20 cellular contexts compared by ENCODE assay signal in the genomic region with DNA sequence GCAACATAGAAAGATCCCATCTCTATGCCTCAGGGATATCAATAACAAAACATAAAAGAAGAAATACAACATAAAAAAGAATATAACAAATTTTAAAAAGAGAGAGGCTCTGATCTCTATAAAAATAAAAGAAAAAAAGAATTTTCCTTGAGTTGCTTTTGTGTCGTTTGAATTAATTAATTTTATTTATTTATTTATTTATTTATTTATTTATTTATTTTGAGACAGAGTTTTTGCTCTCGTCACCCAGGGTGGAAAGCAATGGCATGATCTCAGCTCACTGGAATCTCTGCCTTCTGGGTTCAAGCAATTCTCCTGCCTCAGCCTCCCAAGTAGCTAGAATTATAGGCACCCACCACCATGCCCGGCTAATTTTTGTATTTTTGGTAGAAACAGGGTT. TPM values are rescaled to one million over a fixed set of nuclear protein-coding genes. Genes with fewer than 3 reads are reported as not detected.
A peak's percentile ranks its signal among the peaks of the same experiment; 100 is the strongest.
DNase-seq lines count a peak whose midpoint lies in the region; ATAC-seq, FAIRE-seq and TF ChIP-seq lines count a peak whose summit lies in the region.
"Had no signal": no experiment of that assay in that cellular context is flagged by ENCODE, and none has a peak within 500 bp of the region (broad histone marks: within the 10 kb centered on the region; RNA-seq: fewer than 3 reads in every experiment).

No MANE protein-coding gene starts in this region.

- TF ChIP-seq POLR2A in endothelial cell of umbilical vein (IDR thresholded peaks at IDR 0.05; ENCODE audit: low read depth, low read length): no peak
- TF ChIP-seq POLR2A in erythroblast (IDR thresholded peaks at IDR 0.05; ENCODE audit: low read length): no peak

- peaks cover 11% of the 10 kb centered on the region for H3K4me1 Mint-ChIP-seq in glutamatergic neuron (ENCODE audit: low read depth, unreplicated experiment)

- no peak overlapping the region for H3K23ac ChIP-seq in trophoblast cell (ENCODE audit: low read length)

- dilution Hi-C loops in endothelial cell of umbilical vein (cut with MboI; ENCODE audit: extremely low pct_ligation_motif_present, low sequenced_read_pairs): no loop called here

- peak overlapping the region; percentile 76 to 90 (median 86); a peak in 21 of 22 replicates for H3K9ac ChIP-seq in BLaER1 treated with 17β-estradiol and CSF1 and Interleukin-3, amounts not matched to agents 10 nM and 100 nM
- H3K9ac ChIP-seq in endothelial cell of umbilical vein (replicated peaks; ENCODE audit: extremely low read depth, insufficient read depth, low read length) (peak overlapping the region; percentile 84), trophoblast cell (ENCODE audit: low read length) (no peak overlapping the region)

- WGBS in trophoblast cell (ENCODE audit: extremely low coverage, insufficient coverage, insufficient read length): no CpG with 5 or more reads among the region's 3 CpGs

- peak overlapping the region; percentile 74 to 95 (median 90) for H3K4me2 ChIP-seq in BLaER1 treated with 17β-estradiol and CSF1 and Interleukin-3, amounts not matched to agents 10 nM and 100 nM
- no peak overlapping the region for H3K4me2 ChIP-seq in endothelial cell of umbilical vein (ENCODE audit: insufficient read depth, low read length)
- no peak overlapping the region for H3K4me2 ChIP-seq in trophoblast cell (ENCODE audit: low read length)

- DNase-seq in HL-60 (ENCODE audit: low read depth in 1 of 2, low spot score in 1 of 2): no peak
- no peak for DNase-seq in endothelial cell of umbilical vein (ENCODE audit: low read depth, low spot score)
- no peak for DNase-seq in trophoblast cell
- no peak for DNase-seq in erythroblast (lab: John Stamatoyannopoulos, UW)
- no peak for DNase-seq in glutamatergic neuron
- no peak for DNase-seq in AG20443 (ENCODE audit: low spot score)
- DNase-seq: activated CD4-positive, alpha-beta T cell treated with anti-CD3 and anti-CD28 coated beads, Interleukin-2, amount 50 U/mL, for 4 hours; activated gamma-delta T cell treated with Interleukin-2 at 50 U/mL for 16 hours; caudate nucleus; GOT3; hippocampal formation; NCI-H146; NCI-H69; occipital lobe; stimulated activated CD8-positive, alpha-beta memory T cell treated with anti-CD3 and anti-CD28 coated beads, Interleukin-4, amount 100 ng/mL, for 48 hours; T1000 had no signal

- POLR2A ChIA-PET in endothelial cell of umbilical vein (lab: Charles Lee): interaction anchor here (1.6 kb wide), 1 partner anchor 15 kb away, joined by 10 read pairs; no protein-coding TSS in a partner anchor

- no peaks in the 10 kb centered on the region for H3K27me3 ChIP-seq in BLaER1 treated with 17β-estradiol and CSF1 and Interleukin-3, amounts not matched to agents 10 nM and 100 nM
- H3K27me3 ChIP-seq in HL-60 (ENCODE audit: insufficient read depth, poor library complexity, severe bottlenecking) (no peaks in the 10 kb centered on the region), endothelial cell of umbilical vein (ENCODE audit: control insufficient read depth in 2 of 2, insufficient read depth in 2 of 2, low read length in 2 of 2) (no peaks in the 10 kb centered on the region), trophoblast cell (ENCODE audit: insufficient read depth, low read length) (no peaks in the 10 kb centered on the region)

- BruUV-seq in endothelial cell of umbilical vein (replicated peaks; lab: Mats Ljungman, UMichigan): no TSS peak

- no peak overlapping the region for H3K27ac Mint-ChIP-seq in glutamatergic neuron (ENCODE audit: unreplicated experiment)

- H4K20me1 ChIP-seq in BLaER1 treated with 17β-estradiol and CSF1 and Interleukin-3, amounts not matched to agents 10 nM and 100 nM: peaks cover 0 to 9% (median 0%) of the 10 kb centered on the region in 11 experiments; a peak in 2 of 22 replicates
- H4K20me1 ChIP-seq in endothelial cell of umbilical vein (replicated peaks; ENCODE audit: control insufficient read depth, extremely low read depth, insufficient read depth, low read length): no peaks in the 10 kb centered on the region

- H4K91ac ChIP-seq in trophoblast cell (ENCODE audit: low read depth, low read length): no peak overlapping the region

- H3K18ac ChIP-seq in trophoblast cell (ENCODE audit: low read length): no peak overlapping the region

- H2AFZ ChIP-seq in endothelial cell of umbilical vein (ENCODE audit: low read depth, low read length) (no peak overlapping the region), trophoblast cell (ENCODE audit: insufficient read depth, low read length, poor library complexity) (no peak overlapping the region)

- peak overlapping the region; percentile 59 for H3K4ac ChIP-seq in trophoblast cell (ENCODE audit: low read depth, low read length)

- no peaks in the 10 kb centered on the region for H3K9me3 Mint-ChIP-seq in glutamatergic neuron (ENCODE audit: unreplicated experiment)

- no peak overlapping the region for H2BK12ac ChIP-seq in trophoblast cell (ENCODE audit: low read length)

- peaks cover 4 to 30% (median 15%) of the 10 kb centered on the region in 11 experiments; a peak in 14 of 22 replicates for H3K36me3 ChIP-seq in BLaER1 treated with 17β-estradiol and CSF1 and Interleukin-3, amounts not matched to agents 10 nM and 100 nM
- H3K36me3 ChIP-seq in endothelial cell of umbilical vein (ENCODE audit: control insufficient read depth in 2 of 2, extremely low read depth in 1 of 2, insufficient read depth in 2 of 2, low read length in 2 of 2) (no peaks in the 10 kb centered on the region), trophoblast cell (ENCODE audit: control insufficient read depth in 1 of 2, insufficient read depth in 2 of 2, low read length in 2 of 2) (peaks cover 0 to 1% of the 10 kb centered on the region in 2 experiments)

- TF ChIP-seq CTCF in HL-60 (IDR thresholded peaks at IDR 0.05; ENCODE audit: insufficient read depth, low read length) (no peak), endothelial cell of umbilical vein (IDR thresholded peaks at IDR 0.05; ENCODE audit: extremely low read depth in 1 of 2, insufficient read depth in 1 of 2, low read depth in 1 of 2, low read length in 2 of 2) (no peak), glutamatergic neuron (IDR thresholded peaks at IDR 0.05; ENCODE audit: partially characterized antibody, unreplicated experiment) (no peak)

- no peaks in the 10 kb centered on the region for H3K9me3 ChIP-seq in BLaER1 treated with 17β-estradiol and CSF1 and Interleukin-3, amounts not matched to agents 10 nM and 100 nM (replicated peaks in 1 of 11)
- H3K9me3 ChIP-seq in endothelial cell of umbilical vein (replicated peaks; ENCODE audit: control insufficient read depth, insufficient read depth, low read length) (no peaks in the 10 kb centered on the region), trophoblast cell (ENCODE audit: insufficient read depth, low read depth, low read length) (no peaks in the 10 kb centered on the region)

- FAIRE-seq in endothelial cell of umbilical vein (lab: Jason Lieb, UNC): no peak

- peak overlapping the region in 6 of 10 experiments; percentile 35 to 65 (median 52); a peak in 10 of 20 replicates for H3K4me3 ChIP-seq in BLaER1 treated with 17β-estradiol and CSF1 and Interleukin-3, amounts not matched to agents 10 nM and 100 nM
- H3K4me3 ChIP-seq in HL-60 (replicated peaks; ENCODE audit: insufficient read depth, low read length) (no peak overlapping the region), endothelial cell of umbilical vein (replicated peaks in 1 of 3; ENCODE audit: insufficient read depth in 1 of 3, low read depth in 1 of 3, low read length in 3 of 3) (no peak overlapping the region), trophoblast cell (ENCODE audit: low read depth, low read length) (no peak overlapping the region)
- H3K4me3 ChIP-seq: lung had no signal

- no peak overlapping the region for H3K14ac ChIP-seq in trophoblast cell (ENCODE audit: low read length)

- no peaks in the 10 kb centered on the region for H3K36me3 Mint-ChIP-seq in glutamatergic neuron (ENCODE audit: unreplicated experiment)

- peaks cover 2% of the 10 kb centered on the region for H3K27me3 Mint-ChIP-seq in glutamatergic neuron (ENCODE audit: unreplicated experiment)

- H3K79me2 ChIP-seq in endothelial cell of umbilical vein (ENCODE audit: control insufficient read depth, insufficient read depth, low read length) (peaks cover 21% of the 10 kb centered on the region), trophoblast cell (ENCODE audit: control insufficient read depth, insufficient read depth, low read length, poor library complexity) (peaks cover 14% of the 10 kb centered on the region)

- H2AK5ac ChIP-seq in trophoblast cell (ENCODE audit: low read length): no peak overlapping the region

- H2BK120ac ChIP-seq in trophoblast cell (ENCODE audit: insufficient read depth, low read length, poor library complexity): no peak overlapping the region

- peaks cover 26% of the 10 kb centered on the region for H3K79me1 ChIP-seq in trophoblast cell (ENCODE audit: low read length)

- H4K8ac ChIP-seq in trophoblast cell (ENCODE audit: low read depth, low read length): no peak overlapping the region

- intact Hi-C loops in endothelial cell of umbilical vein (cut with micrococcal nuclease): no loop called here

- H4K12ac ChIP-seq in trophoblast cell (ENCODE audit: low read depth, low read length): no peak overlapping the region

- H3K9me1 ChIP-seq in endothelial cell of umbilical vein (replicated peaks; ENCODE audit: control insufficient read depth, extremely low read depth, insufficient read depth, low read length): no peaks in the 10 kb centered on the region

- H3K4me3 Mint-ChIP-seq in glutamatergic neuron (ENCODE audit: unreplicated experiment): no peak overlapping the region

- no peak for ATAC-seq in GM18502 (IDR thresholded peaks at IDR 0.05; ENCODE audit: poor library complexity, unreplicated experiment)

- H3K4me1 ChIP-seq in BLaER1 treated with 17β-estradiol and CSF1 and Interleukin-3, amounts not matched to agents 10 nM and 100 nM: peaks cover 29 to 93% (median 64%) of the 10 kb centered on the region in 10 experiments
- H3K4me1 ChIP-seq in endothelial cell of umbilical vein (ENCODE audit: control insufficient read depth, extremely low read depth, insufficient read depth, low read length): peaks cover 28% of the 10 kb centered on the region
- H3K4me1 ChIP-seq in trophoblast cell (ENCODE audit: control insufficient read depth in 1 of 2, insufficient read depth in 2 of 2, low read length in 2 of 2): peaks cover 32 to 35% of the 10 kb centered on the region in 2 experiments

- peak overlapping the region; percentile 91 to 99 (median 97) for H3K27ac ChIP-seq in BLaER1 treated with 17β-estradiol and CSF1 and Interleukin-3, amounts not matched to agents 10 nM and 100 nM
- H3K27ac ChIP-seq in HL-60 (replicated peaks): peak overlapping the region; percentile 79
- peak overlapping the region; percentile 99 for H3K27ac ChIP-seq in endothelial cell of umbilical vein (ENCODE audit: insufficient read depth, low read depth, low read length)
- peak overlapping the region; percentile 93 for H3K27ac ChIP-seq in trophoblast cell (ENCODE audit: low read depth, low read length)

- H2BK5ac ChIP-seq in trophoblast cell (ENCODE audit: low read depth, low read length, poor library complexity): peak overlapping the region; percentile 49

- CTCF ChIA-PET in endothelial cell of umbilical vein (lab: Charles Lee): interaction anchor here (1.5 to 6.4 kb wide), 2 partner anchors 15 to 28 kb away, joined by 5 to 86 read pairs; no protein-coding TSS in a partner anchor

RNA-seq across cellular contexts. Expression of a gene that starts 8.5 kb away (rescaled TPM):
- total RNA-seq in endothelial cell of umbilical vein (86.3 and 97.0 TPM in 2 replicates), glutamatergic neuron (ENCODE audit: unreplicated experiment) (7.7 TPM)
- polyA plus RNA-seq in endothelial cell of umbilical vein: 124 and 137 TPM in 2 replicates
- 91.7 and 92.4 TPM in 2 replicates for polyA plus RNA-seq in endothelial cell of umbilical vein (2011; cell fraction: cytosol; rRNA removed)
- 79.3 and 83.6 TPM in 2 replicates for polyA plus RNA-seq in endothelial cell of umbilical vein (2011; cell fraction: nucleus; rRNA removed)
- polyA plus RNA-seq in endothelial cell of umbilical vein (2012): 57.1 and 63.3 TPM in 2 replicates
- polyA minus RNA-seq in endothelial cell of umbilical vein: 297 and 401 TPM in 2 replicates
- polyA minus RNA-seq in endothelial cell of umbilical vein (2011; cell fraction: cytosol; rRNA and poly(A)+ RNA removed): 12.7 TPM
- 45.2 and 62.6 TPM in 2 replicates for polyA minus RNA-seq in endothelial cell of umbilical vein (2011; cell fraction: nucleus; rRNA and poly(A)+ RNA removed)
- 119 and 129 TPM in 2 replicates for polyA plus RNA-seq in trophoblast cell (2013)

RNA-seq across cellular contexts. Expression of a gene that starts 26.3 kb away (rescaled TPM):
- total RNA-seq in endothelial cell of umbilical vein (8.9 and 12.5 TPM in 2 replicates), glutamatergic neuron (ENCODE audit: unreplicated experiment) (24.2 TPM)
- 39.1 and 51.6 TPM in 2 replicates for polyA plus RNA-seq in endothelial cell of umbilical vein
- 25.6 and 27.3 TPM in 2 replicates for polyA plus RNA-seq in endothelial cell of umbilical vein (2011; cell fraction: cytosol; rRNA removed)
- polyA plus RNA-seq in endothelial cell of umbilical vein (2011; cell fraction: nucleus; rRNA removed): 12.5 and 14.6 TPM in 2 replicates
- polyA plus RNA-seq in endothelial cell of umbilical vein (2012): 10.0 and 21.3 TPM in 2 replicates
- polyA minus RNA-seq in endothelial cell of umbilical vein: 4.3 and 5.2 TPM in 2 replicates
- not detected for polyA minus RNA-seq in endothelial cell of umbilical vein (2011; cell fraction: cytosol; rRNA and poly(A)+ RNA removed)
- 2.3 and 2.8 TPM in 2 replicates for polyA minus RNA-seq in endothelial cell of umbilical vein (2011; cell fraction: nucleus; rRNA and poly(A)+ RNA removed)
- polyA plus RNA-seq in trophoblast cell (2013): 89.6 and 89.7 TPM in 2 replicates

RNA-seq across cellular contexts. Expression of a gene that starts 33.4 kb away (rescaled TPM):
- total RNA-seq in endothelial cell of umbilical vein (56.7 and 57.9 TPM in 2 replicates), glutamatergic neuron (ENCODE audit: unreplicated experiment) (158 TPM)
- polyA plus RNA-seq in endothelial cell of umbilical vein: 53.4 and 66.0 TPM in 2 replicates
- polyA plus RNA-seq in endothelial cell of umbilical vein (2011; cell fraction: cytosol; rRNA removed): 38.8 and 48.4 TPM in 2 replicates
- 257 and 283 TPM in 2 replicates for polyA plus RNA-seq in endothelial cell of umbilical vein (2011; cell fraction: nucleus; rRNA removed)
- polyA plus RNA-seq in endothelial cell of umbilical vein (2012): 34.7 and 40.5 TPM in 2 replicates
- 123 and 155 TPM in 2 replicates for polyA minus RNA-seq in endothelial cell of umbilical vein
- polyA minus RNA-seq in endothelial cell of umbilical vein (2011; cell fraction: cytosol; rRNA and poly(A)+ RNA removed): 53.7 TPM
- 23.7 and 39.2 TPM in 2 replicates for polyA minus RNA-seq in endothelial cell of umbilical vein (2011; cell fraction: nucleus; rRNA and poly(A)+ RNA removed)
- 43.5 and 43.8 TPM in 2 replicates for polyA plus RNA-seq in trophoblast cell (2013)

RNA-seq across cellular contexts. Expression of a gene that starts 57.3 kb away (rescaled TPM):
- total RNA-seq in endothelial cell of umbilical vein (not detected in 2 replicates), glutamatergic neuron (ENCODE audit: unreplicated experiment) (not detected)
- not detected in 2 replicates for polyA plus RNA-seq in endothelial cell of umbilical vein
- polyA plus RNA-seq in endothelial cell of umbilical vein (2011; cell fraction: cytosol; rRNA removed): not detected in 2 replicates
- polyA plus RNA-seq in endothelial cell of umbilical vein (2011; cell fraction: nucleus; rRNA removed): not detected in 2 replicates
- 0.08 and 0.15 TPM in 2 replicates for polyA plus RNA-seq in endothelial cell of umbilical vein (2012)
- polyA minus RNA-seq in endothelial cell of umbilical vein: 0.08 TPM in 1 of 2 replicates, not detected in the other
- not detected for polyA minus RNA-seq in endothelial cell of umbilical vein (2011; cell fraction: cytosol; rRNA and poly(A)+ RNA removed)
- not detected in 2 replicates for polyA minus RNA-seq in endothelial cell of umbilical vein (2011; cell fraction: nucleus; rRNA and poly(A)+ RNA removed)
- 0.82 and 0.97 TPM in 2 replicates for polyA plus RNA-seq in trophoblast cell (2013)

RNA-seq across cellular contexts. Expression of a gene that starts 57.8 kb away (rescaled TPM):
- total RNA-seq in endothelial cell of umbilical vein: not detected in 2 replicates
- polyA plus RNA-seq in endothelial cell of umbilical vein: 0.32 and 0.46 TPM in 2 replicates
- 0.08 and 0.13 TPM in 2 replicates for polyA plus RNA-seq in endothelial cell of umbilical vein (2011; cell fraction: cytosol; rRNA removed)
- polyA plus RNA-seq in endothelial cell of umbilical vein (2011; cell fraction: nucleus; rRNA removed): 0.26 TPM in 1 of 2 replicates, not detected in the other
- polyA plus RNA-seq in endothelial cell of umbilical vein (2012): not detected in 2 replicates
- polyA minus RNA-seq in endothelial cell of umbilical vein: 0.93 TPM in 1 of 2 replicates, not detected in the other
- polyA minus RNA-seq in endothelial cell of umbilical vein (2011; cell fraction: cytosol; rRNA and poly(A)+ RNA removed): not detected
- 1.3 TPM in 1 of 2 replicates, not detected in the other for polyA minus RNA-seq in endothelial cell of umbilical vein (2011; cell fraction: nucleus; rRNA and poly(A)+ RNA removed)
- 3.2 TPM in 2 replicates for polyA plus RNA-seq in trophoblast cell (2013)
- total RNA-seq in glutamatergic neuron (ENCODE audit: unreplicated experiment): not detected
- total RNA-seq: epithelial cell of proximal tubule, occipital lobe had no signal

Comparison
In these comparisons a context has a peak if more than half of its experiments do, and no peak if none do; other contexts are left out.
1. H3K4me2 ChIP-seq: peak in BLaER1 treated with 17β-estradiol and CSF1 and Interleukin-3, amounts not matched to agents 10 nM and 100 nM (11 of 11); none in endothelial cell of umbilical vein (single experiment) and trophoblast cell (single experiment).
2. H3K4me3 ChIP-seq: peak in BLaER1 treated with 17β-estradiol and CSF1 and Interleukin-3, amounts not matched to agents 10 nM and 100 nM (6 of 10); none in HL-60 (single experiment), endothelial cell of umbilical vein (0 of 3) and trophoblast cell (single experiment).
3. RNA of a gene that starts 8.5 kb away (total RNA-seq): 86.3 to 97.0 TPM in endothelial cell of umbilical vein; 7.7 TPM in glutamatergic neuron (single experiment); every median in the first group is over 10 times any median in the second.
4. Peak in every context shown above with its lines, with median percentiles within 50 percentile points of each other: H3K27ac ChIP-seq.